8 cellular contexts compared by ENCODE assay signal in the genomic region with DNA sequence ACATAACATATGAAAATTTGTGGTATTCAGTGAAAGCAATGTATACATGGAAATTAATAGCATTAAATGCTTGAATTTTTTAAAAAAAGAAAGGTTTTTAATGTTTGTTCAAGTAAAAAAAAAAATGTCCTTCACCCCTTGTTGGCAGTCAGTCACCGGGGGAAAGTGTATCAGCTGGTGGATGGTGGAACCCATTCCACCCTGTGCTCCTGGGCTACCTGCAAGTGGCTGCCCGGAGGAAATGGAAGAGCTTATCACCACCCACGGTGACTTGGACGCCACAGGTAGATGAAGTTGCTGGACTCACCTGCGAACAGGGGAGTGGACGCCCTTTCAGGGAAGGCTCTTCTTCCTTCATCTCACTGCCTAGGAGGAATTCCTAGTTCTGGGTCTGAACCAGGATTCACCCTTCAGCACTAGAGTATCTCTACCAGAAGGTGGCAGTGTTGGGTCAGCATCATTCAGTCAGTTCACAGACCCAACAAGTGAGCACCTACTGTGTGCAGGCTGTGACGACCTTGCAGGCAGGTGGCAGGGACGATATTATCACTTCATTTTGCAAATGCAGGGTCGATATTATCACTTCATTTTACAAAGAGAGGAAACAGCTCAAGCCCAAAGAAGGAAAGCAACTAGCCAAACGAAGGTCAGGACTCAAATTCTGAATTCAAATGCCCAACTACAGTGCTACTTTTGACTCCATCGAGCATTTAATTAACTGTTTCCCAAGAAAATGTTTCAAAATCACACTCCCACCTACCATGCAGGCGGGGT. TPM values are rescaled to one million over a fixed set of nuclear protein-coding genes. Genes with fewer than 3 reads are reported as not detected.
DNase-seq lines count a peak whose midpoint lies in the region; ATAC-seq, FAIRE-seq and TF ChIP-seq lines count a peak whose summit lies in the region.

No MANE protein-coding gene starts in this region.

- intact Hi-C loops in mammary epithelial cell (cut with micrococcal nuclease): loop anchor here (1.0 to 10.0 kb wide), 3 partner anchors 140 to 337 kb away; a partner anchor contains a TSS

- FAIRE-seq in keratinocyte (lab: Jason Lieb, UNC): peak; percentile 85

- TF ChIP-seq CTCF in mammary epithelial cell (conservative IDR thresholded peaks at IDR 0.05 in 1 of 2, IDR thresholded peaks at IDR 0.05 in 1 of 2; ENCODE audit: extremely low read depth in 1 of 2, insufficient read depth in 1 of 2, low read depth in 1 of 2, low read length in 2 of 2) (peak; percentile 77 to 90), keratinocyte (optimal IDR thresholded peaks at IDR 0.05 in 1 of 3, IDR thresholded peaks at IDR 0.05 in 1 of 3, conservative IDR thresholded peaks at IDR 0.05 in 1 of 3; ENCODE audit: extremely low read depth in 1 of 3, insufficient read depth in 2 of 3, low read length in 3 of 3) (peak; percentile 80 to 96 (median 94))

- CTCF ChIA-PET in mammary epithelial cell (lab: Charles Lee; ENCODE audit: low non-redundant PET): no interaction called here

- no peaks in the 10 kb centered on the region for H3K9me1 ChIP-seq in keratinocyte (ENCODE audit: control insufficient read depth, extremely low read depth, insufficient read depth, low read length)

- DNase-seq in Daoy (ENCODE audit: low read depth) (peak; percentile 54), HuH-7 (ENCODE audit: low spot score) (peak; percentile 48), RPMI8226 (peak; percentile 56), mammary epithelial cell (peak; percentile 35), keratinocyte (ENCODE audit: low read depth, low spot score) (peak; percentile 13), occipital lobe (lab: John Stamatoyannopoulos, UW) (no peak)
- DNase-seq in stimulated activated CD4-positive, alpha-beta T cell treated with anti-CD3 and anti-CD28 coated beads, Interleukin-4, amount 100 ng/mL, for 24 hours: peak; percentile 38

- H4K20me1 ChIP-seq in mammary epithelial cell (ENCODE audit: insufficient read depth, low read length) (no peaks in the 10 kb centered on the region), keratinocyte (ENCODE audit: control insufficient read depth, extremely low read depth, insufficient read depth, low read length) (no peaks in the 10 kb centered on the region)

- H3K27ac ChIP-seq in mammary epithelial cell (ENCODE audit: insufficient read depth, low read depth, low read length): no peak overlapping the region
- no peak overlapping the region for H3K27ac ChIP-seq in keratinocyte (ENCODE audit: control insufficient read depth, insufficient read depth, low read length)

- H3K36me3 ChIP-seq in mammary epithelial cell (ENCODE audit: insufficient read depth, low read length) (no peaks in the 10 kb centered on the region), keratinocyte (ENCODE audit: control insufficient read depth in 2 of 2, extremely low read depth in 1 of 2, insufficient read depth in 2 of 2, low read length in 2 of 2) (no peaks in the 10 kb centered on the region)

- WGBS in mammary epithelial cell (ENCODE audit: low coverage, missing lambda C conversion rate): 30% methylated on average over 8 of the region's 12 CpGs

- H3K4me1 ChIP-seq in mammary epithelial cell (ENCODE audit: insufficient read depth, low read length) (peaks cover 6% of the 10 kb centered on the region), keratinocyte (ENCODE audit: control insufficient read depth, extremely low read depth, insufficient read depth, low read length) (peaks cover 13% of the 10 kb centered on the region)

- no peak overlapping the region for H3K9ac ChIP-seq in mammary epithelial cell (ENCODE audit: insufficient read depth, low read length)
- H3K9ac ChIP-seq in keratinocyte (ENCODE audit: control insufficient read depth, extremely low read depth, insufficient read depth, low read length): no peak overlapping the region

- no peak for ATAC-seq in HG02973 (IDR thresholded peaks at IDR 0.05; ENCODE audit: unreplicated experiment)

- H3K4me3 ChIP-seq in mammary epithelial cell (replicated peaks in 1 of 3; ENCODE audit: insufficient read depth in 1 of 3, low read depth in 2 of 3, low read length in 3 of 3) (no peak overlapping the region), keratinocyte (ENCODE audit: control insufficient read depth in 2 of 3, extremely low read depth in 1 of 3, insufficient read depth in 2 of 3, low read depth in 1 of 3, low read length in 3 of 3) (no peak overlapping the region)

- H3K27me3 ChIP-seq in mammary epithelial cell (ENCODE audit: insufficient read depth, low read length) (no peaks in the 10 kb centered on the region), keratinocyte (ENCODE audit: control insufficient read depth, extremely low read depth, insufficient read depth, low read length) (peaks cover 5% of the 10 kb centered on the region)

- H3K4me2 ChIP-seq in mammary epithelial cell (ENCODE audit: insufficient read depth, low read depth, low read length) (no peak overlapping the region), keratinocyte (ENCODE audit: control insufficient read depth, extremely low read depth, insufficient read depth, low read depth, low read length) (no peak overlapping the region)

- H2AFZ ChIP-seq in mammary epithelial cell (ENCODE audit: low read depth, low read length) (no peak overlapping the region), keratinocyte (ENCODE audit: control insufficient read depth, low read length) (no peak overlapping the region)

- no peaks in the 10 kb centered on the region for H3K9me3 ChIP-seq in mammary epithelial cell (replicated peaks; ENCODE audit: insufficient read depth, low read length)
- H3K9me3 ChIP-seq in keratinocyte (ENCODE audit: control insufficient read depth, low read depth, low read length): no peaks in the 10 kb centered on the region

- no TSS peak for BruUV-seq in mammary epithelial cell (replicated peaks; lab: Mats Ljungman, UMichigan)

- dilution Hi-C loops in mammary epithelial cell (cut with HindIII; ENCODE audit: low sequenced_read_pairs): no loop called here
- dilution Hi-C loops in keratinocyte (cut with MboI; ENCODE audit: extremely low pct_ligation_motif_present, low sequenced_read_pairs): no loop called here

- H3K79me2 ChIP-seq in mammary epithelial cell (ENCODE audit: insufficient read depth, low read length) (no peaks in the 10 kb centered on the region), keratinocyte (ENCODE audit: control insufficient read depth, insufficient read depth, low read length) (no peaks in the 10 kb centered on the region)

- in situ Hi-C loops in mammary epithelial cell (cut with MboI; ENCODE audit: low sequenced_read_pairs in 2 of 2): loop anchor here in 1 of 2 donors (5.0 kb wide), 1 partner anchor 137 kb away; no protein-coding TSS in a partner anchor

RNA-seq across cellular contexts. Expression of a gene that starts 35.8 kb away (rescaled TPM):
- total RNA-seq in Daoy (2014; rRNA removed; shearing (Covaris generic)): not detected in 2 replicates
- not detected for total RNA-seq in mammary epithelial cell
- polyA plus RNA-seq in mammary epithelial cell: not detected
- polyA minus RNA-seq in mammary epithelial cell: not detected
- polyA plus RNA-seq in keratinocyte: not detected in 3 replicates
- not detected for polyA plus RNA-seq in keratinocyte (2011; ENCODE audit: low read depth)
- polyA plus RNA-seq in keratinocyte (2011; cell fraction: cytosol; rRNA removed): not detected in 2 replicates
- not detected in 2 replicates for polyA plus RNA-seq in keratinocyte (2011; cell fraction: nucleus; rRNA removed)
- polyA plus RNA-seq in keratinocyte (2012; ENCODE audit: low replicate concordance): not detected in 2 replicates
- polyA minus RNA-seq in keratinocyte: not detected in 3 replicates
- polyA minus RNA-seq in keratinocyte (2011; cell fraction: cytosol; rRNA and poly(A)+ RNA removed): not detected
- polyA minus RNA-seq in keratinocyte (2011; cell fraction: nucleus; rRNA and poly(A)+ RNA removed): not detected in 2 replicates
- not detected for total RNA-seq in occipital lobe
